32 cellular contexts compared by ENCODE assay signal in the genomic region with DNA sequence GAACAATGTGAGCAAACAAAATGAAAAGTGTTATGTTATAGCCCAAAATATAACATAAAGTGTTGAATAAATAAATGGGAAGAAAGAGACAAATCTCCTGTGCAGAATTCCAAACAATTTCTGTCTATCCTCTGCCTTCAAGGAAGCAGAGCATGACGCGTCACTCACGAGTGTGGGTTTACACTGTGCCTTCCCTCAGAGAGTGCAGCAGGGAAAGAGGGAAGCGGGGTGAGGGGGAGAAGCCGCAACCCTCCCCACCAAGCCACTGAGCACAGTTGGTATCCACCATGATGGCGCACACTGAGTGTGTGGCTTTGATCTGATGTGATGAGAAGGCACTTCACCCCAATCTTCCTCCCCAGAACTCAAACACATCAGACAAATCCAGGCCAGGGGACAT.
"Had no signal": no experiment of that assay in that cellular context is flagged by ENCODE, and none has a peak within 500 bp of the region (broad histone marks: within the 10 kb centered on the region; RNA-seq: fewer than 3 reads in every experiment).

No MANE protein-coding gene starts in this region.

- H2AFZ ChIP-seq: PC-9 had no signal

- H3K4me3 ChIP-seq: MG63, PC-9, SJSA1 had no signal

- H3K36me3 ChIP-seq: MG63, SJSA1 had no signal

- DNase-seq: Kasumi-1, KG1, MG63, NCI-H1048, NCI-H1092 treated with DMSO at 0.1 percent for 48 hours, NCI-H1105 treated with DMSO at 0.1 percent for 48 hours, NCI-H1417, NCI-H1436, NCI-H146, NCI-H1694, NCI-H187, NCI-H1930, NCI-H2029 treated with DMSO at 0.1 percent for 48 hours, NCI-H2081 treated with DMSO at 0.1 percent for 48 hours, NCI-H2107, NCI-H2171, NCI-H226, NCI-H446 treated with DMSO at 0.1 percent for 48 hours, NCI-H510A, NCI-H524, NCI-H526, NCI-H69, NCI-H748 treated with DMSO at 0.1 percent for 48 hours, NCI-H82, PC-9, Right ventricle myocardium superior, SHP77 treated with DMSO at 0.1 percent for 48 hours, SK-N-SH, SW 1271 had no signal

- H3K27ac ChIP-seq: PC-9, RWPE1, SJSA1 had no signal

- H3K4me2 ChIP-seq: PC-9, SK-N-SH had no signal

- H3K9me3 ChIP-seq: MG63 had no signal

- H3K9ac ChIP-seq: SK-N-SH had no signal

- FAIRE-seq: RCC 7860 had no signal

- H3K27me3 ChIP-seq: MG63, SJSA1 had no signal

- H3K4me1 ChIP-seq: SJSA1 had no signal
